ENCODE assay signal across 15 cellular contexts in the genomic region with DNA sequence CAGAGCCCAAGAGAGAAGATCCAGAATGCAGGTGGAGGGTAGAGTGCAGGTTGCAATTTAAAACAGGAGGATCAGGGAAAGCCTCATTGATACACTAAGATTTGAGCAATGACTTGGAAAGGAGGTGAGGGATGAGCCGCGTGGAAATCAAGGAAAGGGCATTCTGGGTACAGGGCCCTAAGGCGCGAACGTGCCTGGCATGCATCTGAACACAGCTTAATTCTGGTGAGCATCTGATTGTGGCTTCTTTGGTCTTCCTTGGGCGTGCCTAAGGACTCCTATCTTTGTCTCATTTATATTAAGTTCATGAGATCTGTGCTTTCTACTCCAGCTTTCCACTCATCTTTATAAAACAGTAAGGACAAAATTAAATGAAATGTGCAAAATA.
"Had no signal": no experiment of that assay in that cellular context is flagged by ENCODE, and none has a peak within 500 bp of the region (broad histone marks: within the 10 kb centered on the region; RNA-seq: fewer than 3 reads in every experiment).

No MANE protein-coding gene starts in this region.

- H3K27ac ChIP-seq: esophagus squamous epithelium, parathyroid adenoma, prostate gland, suprapubic skin, thyroid gland, upper lobe of left lung, uterus had no signal

- H3K4me3 Mint-ChIP-seq: dendritic cell treated with granulocyte-macrophage colony-stimulating factor and Interleukin-4, amounts not matched to agents 40 ng/mL and 50 ng/mL, for 4 days; effector memory CD8-positive, alpha-beta T cell; natural killer cell had no signal

- H3K4me3 ChIP-seq: mucosa of descending colon, prostate gland, smooth muscle cell, suprapubic skin, thyroid gland, upper lobe of left lung, uterus had no signal

- H3K36me3 Mint-ChIP-seq: natural killer cell had no signal

- H3K79me2 ChIP-seq: parathyroid adenoma had no signal

- H3K4me2 ChIP-seq: smooth muscle cell had no signal

- ATAC-seq: effector memory CD8-positive, alpha-beta T cell; natural killer cell; stimulated activated naive CD8-positive, alpha-beta T cell treated with anti-CD3 and anti-CD28 coated beads, Interleukin-15, Interleukin-2, amounts not matched to agents 100 U/mL and 50 U/mL, for 24 hours had no signal

- FAIRE-seq: keratinocyte had no signal

- H3K36me3 ChIP-seq: esophagus squamous epithelium, prostate gland, suprapubic skin, thyroid gland, upper lobe of left lung, uterus had no signal

- H3K4me1 ChIP-seq: parathyroid adenoma, prostate gland, thyroid gland, uterus had no signal

- H3K9me3 ChIP-seq: esophagus squamous epithelium, mucosa of descending colon, prostate gland, suprapubic skin, thyroid gland, upper lobe of left lung, uterus had no signal

- H3K4me1 Mint-ChIP-seq: natural killer cell had no signal

- H3K27me3 ChIP-seq: thyroid gland, upper lobe of left lung, uterus had no signal

- H2AFZ ChIP-seq: parathyroid adenoma had no signal

- DNase-seq: effector memory CD8-positive, alpha-beta T cell; esophagus squamous epithelium; natural killer cell; occipital lobe had no signal

- H3K9me3 Mint-ChIP-seq: dendritic cell treated with granulocyte-macrophage colony-stimulating factor and Interleukin-4, amounts not matched to agents 40 ng/mL and 50 ng/mL, for 4 days; effector memory CD8-positive, alpha-beta T cell; natural killer cell had no signal

- H3K27ac Mint-ChIP-seq: dendritic cell treated with granulocyte-macrophage colony-stimulating factor and Interleukin-4, amounts not matched to agents 40 ng/mL and 50 ng/mL, for 4 days; effector memory CD8-positive, alpha-beta T cell; natural killer cell had no signal

- H3K9ac ChIP-seq: parathyroid adenoma had no signal
